In genomic region chr16:12060751-12061150, GRCh38 we compare ENCODE assay signal across 22 cellular contexts.
DNase-seq lines count a peak whose midpoint lies in the region; ATAC-seq and TF ChIP-seq lines count a peak whose summit lies in the region.
"Had no signal": no experiment of that assay in that cellular context is flagged by ENCODE, and none has a peak within 500 bp of the region (broad histone marks: within the 10 kb centered on the region; RNA-seq: fewer than 3 reads in every experiment).

No MANE protein-coding gene starts in this region.

- POLR2A ChIA-PET in WTC11 (lab: Charles Lee), result no interaction called here

- H3F3A ChIP-seq in MM.1S (ENCODE audit: insufficient read depth, low read length), result no peaks in the 10 kb centered on the region

- H3K4me1 Mint-ChIP-seq in glutamatergic neuron (ENCODE audit: low read depth, unreplicated experiment) (peaks cover 19% of the 10 kb centered on the region), WTC11 (no peaks in the 10 kb centered on the region), CD14-positive monocyte (peaks cover 22% of the 10 kb centered on the region)
- peaks cover 54 to 74% of the 10 kb centered on the region in 2 donors for H3K4me1 Mint-ChIP-seq in stimulated activated naive B cell treated with anti-CD40 and anti-IgM and Interleukin-4, amounts not matched to agents 10 μg/mL and 1 μg/mL and 100 μg/mL, for 72 hours

- intact Hi-C loops in CD14-positive monocyte (cut with micrococcal nuclease), result loop anchor here in 1 of 2 donors (10.0 kb wide), 2 partner anchors 46 to 86 kb away; partner anchors contain the start of gene SNX29

- no peaks in the 10 kb centered on the region for H3K9me2 ChIP-seq in MM.1S (replicated peaks; ENCODE audit: insufficient read depth, low read length)

- peaks cover 4% of the 10 kb centered on the region for H3K27me3 Mint-ChIP-seq in glutamatergic neuron (ENCODE audit: unreplicated experiment)
- no peaks in the 10 kb centered on the region for H3K27me3 Mint-ChIP-seq in stimulated activated naive B cell treated with anti-CD40 and anti-IgM and Interleukin-4, amounts not matched to agents 10 μg/mL and 1 μg/mL and 100 μg/mL, for 72 hours
- H3K27me3 Mint-ChIP-seq in WTC11 (ENCODE audit: low read depth), result no peaks in the 10 kb centered on the region
- no peaks in the 10 kb centered on the region for H3K27me3 Mint-ChIP-seq in CD14-positive monocyte (ENCODE audit: low read depth in 3 of 3)
- H3K27me3 Mint-ChIP-seq: activated naive CD4-positive, alpha-beta T cell treated with anti-CD3 and anti-CD28 coated beads, Interleukin-2, amount 50 U/mL, for 24 hours; activated T-cell treated with anti-CD3 and anti-CD28 coated beads, Interleukin-2, amount 50 U/mL, for 24 hours had no signal

- H3K36me3 Mint-ChIP-seq in glutamatergic neuron (ENCODE audit: unreplicated experiment), result no peaks in the 10 kb centered on the region
- peaks cover 38 to 55% of the 10 kb centered on the region in 2 donors for H3K36me3 Mint-ChIP-seq in stimulated activated naive B cell treated with anti-CD40 and anti-IgM and Interleukin-4, amounts not matched to agents 10 μg/mL and 1 μg/mL and 100 μg/mL, for 72 hours
- H3K36me3 Mint-ChIP-seq in WTC11, result no peaks in the 10 kb centered on the region
- peaks cover 54 to 64% of the 10 kb centered on the region in 2 donors for H3K36me3 Mint-ChIP-seq in CD14-positive monocyte
- H3K36me3 Mint-ChIP-seq: activated naive CD4-positive, alpha-beta T cell treated with anti-CD3 and anti-CD28 coated beads, Interleukin-2, amount 50 U/mL, for 24 hours; mesothelial cell of epicardium had no signal

- no peaks in the 10 kb centered on the region for H3K36me3 ChIP-seq in MM.1S (replicated peaks; ENCODE audit: insufficient read depth, low read length)

- CTCF ChIA-PET in WTC11 (lab: Charles Lee), result no interaction called here

- H3K9ac ChIP-seq in MM.1S (ENCODE audit: low read length), result no peak overlapping the region

- no peak overlapping the region for H3K4me2 ChIP-seq in MM.1S (ENCODE audit: low read depth, low read length)

- H3K79me2 ChIP-seq in MM.1S (ENCODE audit: low read length), result peaks cover 73% of the 10 kb centered on the region

- no peak for TF ChIP-seq CTCF in glutamatergic neuron (IDR thresholded peaks at IDR 0.05; ENCODE audit: partially characterized antibody, unreplicated experiment)
- no peak for TF ChIP-seq CTCF in WTC11 (IDR thresholded peaks at IDR 0.05)
- no peak for TF ChIP-seq CTCF in CD14-positive monocyte (IDR thresholded peaks at IDR 0.05)
- no peak for TF ChIP-seq CTCF in MM.1S (IDR thresholded peaks at IDR 0.05; ENCODE audit: low read length)

- H3K27ac ChIP-seq in MM.1S (ENCODE audit: low read length), result no peak overlapping the region
- H3K27ac ChIP-seq: body of pancreas, neutrophil had no signal

- no peaks in the 10 kb centered on the region for H3K27me3 ChIP-seq in MM.1S (replicated peaks; ENCODE audit: insufficient read depth, low read length)
- H3K27me3 ChIP-seq: body of pancreas, dorsolateral prefrontal cortex, esophagus muscularis mucosa, heart left ventricle, neutrophil had no signal

- H3K4me3 Mint-ChIP-seq in glutamatergic neuron (ENCODE audit: unreplicated experiment), result no peak overlapping the region
- H3K4me3 Mint-ChIP-seq in stimulated activated naive B cell treated with anti-CD40 and anti-IgM and Interleukin-4, amounts not matched to agents 10 μg/mL and 1 μg/mL and 100 μg/mL, for 72 hours, result peak overlapping the region in 1 of 2 donors; percentile 39
- no peak overlapping the region for H3K4me3 Mint-ChIP-seq in WTC11
- H3K4me3 Mint-ChIP-seq in CD14-positive monocyte, result no peak overlapping the region
- H3K4me3 Mint-ChIP-seq: activated naive CD4-positive, alpha-beta T cell treated with anti-CD3 and anti-CD28 coated beads, Interleukin-2, amount 50 U/mL, for 24 hours; activated T-cell treated with anti-CD3 and anti-CD28 coated beads, Interleukin-2, amount 50 U/mL, for 24 hours; mesothelial cell of epicardium had no signal

- H3K9me3 Mint-ChIP-seq in glutamatergic neuron (ENCODE audit: unreplicated experiment) (peaks cover 2% of the 10 kb centered on the region), WTC11 (no peaks in the 10 kb centered on the region), CD14-positive monocyte (no peaks in the 10 kb centered on the region)
- no peaks in the 10 kb centered on the region for H3K9me3 Mint-ChIP-seq in stimulated activated naive B cell treated with anti-CD40 and anti-IgM and Interleukin-4, amounts not matched to agents 10 μg/mL and 1 μg/mL and 100 μg/mL, for 72 hours
- H3K9me3 Mint-ChIP-seq: activated naive CD4-positive, alpha-beta T cell treated with anti-CD3 and anti-CD28 coated beads, Interleukin-2, amount 50 U/mL, for 24 hours; activated T-cell treated with anti-CD3 and anti-CD28 coated beads, Interleukin-2, amount 50 U/mL, for 24 hours; mesothelial cell of epicardium had no signal

- ATAC-seq in GM19025 (IDR thresholded peaks at IDR 0.05; ENCODE audit: low read depth, unreplicated experiment), result peak; percentile 54
- ATAC-seq in HG03097 (IDR thresholded peaks at IDR 0.05; ENCODE audit: low FRiP score, unreplicated experiment), result peak; percentile 43
- peak; percentile 50 to 63 for ATAC-seq in stimulated activated naive B cell treated with anti-CD40 and anti-IgM and Interleukin-4, amounts not matched to agents 10 μg/mL and 1 μg/mL and 100 μg/mL, for 72 hours (replicated peaks)
- no peak for ATAC-seq in WTC11
- ATAC-seq: body of pancreas, heart left ventricle, sciatic nerve had no signal

- H3K27ac Mint-ChIP-seq in glutamatergic neuron (ENCODE audit: unreplicated experiment) (peak overlapping the region; percentile 55), WTC11 (no peak overlapping the region), CD14-positive monocyte (no peak overlapping the region)
- peak overlapping the region; percentile 59 for H3K27ac Mint-ChIP-seq in stimulated activated naive B cell treated with anti-CD40 and anti-IgM and Interleukin-4, amounts not matched to agents 10 μg/mL and 1 μg/mL and 100 μg/mL, for 72 hours
- H3K27ac Mint-ChIP-seq: activated naive CD4-positive, alpha-beta T cell treated with anti-CD3 and anti-CD28 coated beads, Interleukin-2, amount 50 U/mL, for 24 hours; activated T-cell treated with anti-CD3 and anti-CD28 coated beads, Interleukin-2, amount 50 U/mL, for 24 hours; mesothelial cell of epicardium had no signal

- H3K4me3 ChIP-seq in MM.1S (ENCODE audit: low read length), result no peak overlapping the region
- H3K4me3 ChIP-seq: body of pancreas, dorsolateral prefrontal cortex, esophagus muscularis mucosa, heart left ventricle had no signal

- H2AFZ ChIP-seq in MM.1S (ENCODE audit: low read length), result no peak overlapping the region

- no peaks in the 10 kb centered on the region for H3K4me1 ChIP-seq in MM.1S (ENCODE audit: low read length)
- H3K4me1 ChIP-seq: body of pancreas had no signal

- no peaks in the 10 kb centered on the region; the same call in 1 of the 2 replicates for H4K20me1 ChIP-seq in MM.1S (ENCODE audit: insufficient read depth, low read length)

- DNase-seq in glutamatergic neuron, result no peak
- no peak for DNase-seq in stimulated activated naive B cell treated with anti-CD40 and anti-IgM and Interleukin-4, amounts not matched to agents 10 μg/mL and 1 μg/mL and 100 μg/mL, for 72 hours
- no peak for DNase-seq in WTC11 (ENCODE audit: low spot score)
- DNase-seq in CD14-positive monocyte (ENCODE audit: low spot score), result no peak
- no peak for DNase-seq in MM.1S
- DNase-seq: activated CD4-positive, alpha-beta T cell treated with anti-CD3 and anti-CD28 coated beads, Interleukin-2, amount 50 U/mL, for 1 hour; activated T-cell treated with anti-CD3 and anti-CD28 coated beads, Interleukin-2, amount 50 U/mL, for 24 hours; AML-193; body of pancreas; DMS 273 treated with DMSO at 0.1 percent for 48 hours; dorsolateral prefrontal cortex; heart left ventricle; NCI-H69; stimulated activated CD4-positive, alpha-beta T cell treated with anti-CD3 and anti-CD28 coated beads, Interleukin-1b, Interleukin-23, amount 100 ng/mL, for 48 hours; substantia nigra had no signal

- no peaks in the 10 kb centered on the region for H3K9me3 ChIP-seq in MM.1S (replicated peaks; ENCODE audit: insufficient read depth, low read length)
- H3K9me3 ChIP-seq: body of pancreas, esophagus muscularis mucosa, heart left ventricle, neutrophil had no signal

TF ChIP-seq in WTC11, 78 proteins besides CTCF, POLR2A, EP300 and RAD21 (continues in another document):
- no peak for TF ChIP-seq STAT6 (CRISPR knock-in tag; conservative IDR thresholded peaks at IDR 0.05; ENCODE audit: low read depth)
- no peak for TF ChIP-seq IRF1 (CRISPR knock-in tag; IDR thresholded peaks at IDR 0.05)
- no peak for TF ChIP-seq ZNF263 (CRISPR knock-in tag; IDR thresholded peaks at IDR 0.05; ENCODE audit: low read depth)
- TF ChIP-seq ZBTB21 (CRISPR knock-in tag; IDR thresholded peaks at IDR 0.05; ENCODE audit: borderline replicate concordance), result no peak

Comparison
In these comparisons a context has a peak if more than half of its experiments do, and no peak if none do; other contexts are left out.
1. H3K27ac Mint-ChIP-seq: peak in glutamatergic neuron (single experiment) and stimulated activated naive B cell treated with anti-CD40 and anti-IgM and Interleukin-4, amounts not matched to agents 10 μg/mL and 1 μg/mL and 100 μg/mL, for 72 hours (single experiment); none in WTC11 (single experiment) and CD14-positive monocyte (0 of 7).